In genomic region chr11:42175203-42175602, GRCh38 we compare ENCODE assay signal across 23 cellular contexts.
DNase-seq lines count a peak whose midpoint lies in the region; ATAC-seq and TF ChIP-seq lines count a peak whose summit lies in the region.
"Had no signal": no experiment of that assay in that cellular context is flagged by ENCODE, and none has a peak within 500 bp of the region (broad histone marks: within the 10 kb centered on the region; RNA-seq: fewer than 3 reads in every experiment).

No MANE protein-coding gene starts in this region.

- H3K27ac ChIP-seq in 22Rv1 (peak overlapping the region; percentile 87), heart right ventricle (no peak overlapping the region)
- H3K27ac ChIP-seq: BLaER1, spleen, tibial nerve had no signal

- H3K4me1 ChIP-seq in adipocyte (ENCODE audit: control insufficient read depth, insufficient read depth, low read length), result peaks cover 42% of the 10 kb centered on the region
- no peaks in the 10 kb centered on the region for H3K4me1 ChIP-seq in heart right ventricle
- H3K4me1 ChIP-seq: BLaER1, HAP-1, spleen, tibial nerve had no signal

- H3K36me3 Mint-ChIP-seq in effector memory CD8-positive, alpha-beta T cell (ENCODE audit: insufficient read depth), result no peaks in the 10 kb centered on the region
- H3K36me3 Mint-ChIP-seq: memory B cell had no signal

- 85 to 88% methylated on average over 1 of the region's 1 CpG for WGBS in heart right ventricle, 2 donors

- no peak overlapping the region for H3K27ac Mint-ChIP-seq in effector memory CD8-positive, alpha-beta T cell
- H3K27ac Mint-ChIP-seq: activated CD4-positive, alpha-beta T cell treated with anti-CD3 and anti-CD28 coated beads for 36 hours; memory B cell had no signal

- no peaks in the 10 kb centered on the region for H3K4me1 Mint-ChIP-seq in effector memory CD8-positive, alpha-beta T cell (ENCODE audit: low read depth in 2 of 2)
- H3K4me1 Mint-ChIP-seq: activated CD4-positive, alpha-beta T cell treated with anti-CD3 and anti-CD28 coated beads for 36 hours; memory B cell had no signal

- no peak for ATAC-seq in heart right ventricle
- ATAC-seq in effector memory CD8-positive, alpha-beta T cell (replicated peaks), result no peak
- no peak for ATAC-seq in HG03571 (IDR thresholded peaks at IDR 0.05; ENCODE audit: unreplicated experiment)
- ATAC-seq: activated CD4-positive, alpha-beta T cell treated with anti-CD3 and anti-CD28 coated beads for 36 hours had no signal

- peak; percentile 55 for DNase-seq in GM04503 (ENCODE audit: low read depth)
- no peak for DNase-seq in adipocyte (ENCODE audit: low read depth)
- peak; percentile 77 for DNase-seq in fibroblast of pulmonary artery (ENCODE audit: low read depth)
- no peak for DNase-seq in NCI-H2196 (lab: John Stamatoyannopoulos, UW; ENCODE audit: unreplicated experiment)
- DNase-seq in heart right ventricle, result no peak
- no peak for DNase-seq in effector memory CD8-positive, alpha-beta T cell
- DNase-seq: activated CD4-positive, alpha-beta T cell treated with anti-CD3 and anti-CD28 coated beads for 36 hours; activated naive CD4-positive, alpha-beta T cell treated with Interleukin-2 at 50 U/mL for 16 hours; activated T-cell treated with anti-CD3 and anti-CD28 coated beads, Interleukin-2, amount 50 U/mL, for 48 hours; amygdala; NCI-H1694 treated with DMSO at 0.1 percent for 48 hours; NCI-H226; NCI-H748 treated with DMSO at 0.1 percent for 48 hours; SHP77; spleen; stimulated activated CD4-positive, alpha-beta T cell treated with anti-CD3 and anti-CD28 coated beads, Interleukin-4, amount 100 ng/mL, for 1 hour; stimulated activated naive CD4-positive, alpha-beta T cell had no signal

- no peaks in the 10 kb centered on the region for H3K36me3 ChIP-seq in adipocyte (ENCODE audit: control insufficient read depth, insufficient read depth, low read length, severe bottlenecking)
- H3K36me3 ChIP-seq in heart right ventricle, result no peaks in the 10 kb centered on the region
- H3K36me3 ChIP-seq: BLaER1, HAP-1, spleen, tibial nerve had no signal

- intact Hi-C loops in heart right ventricle (cut with DNase I), result no loop called here

- peak overlapping the region; percentile 33 for H3K9ac ChIP-seq in adipocyte (ENCODE audit: low read length)
- H3K9ac ChIP-seq: BLaER1 had no signal

- no peak overlapping the region for H3K4me3 Mint-ChIP-seq in effector memory CD8-positive, alpha-beta T cell
- H3K4me3 Mint-ChIP-seq: activated CD4-positive, alpha-beta T cell treated with anti-CD3 and anti-CD28 coated beads for 36 hours; memory B cell had no signal

- no peaks in the 10 kb centered on the region for H3K9me3 ChIP-seq in adipocyte (ENCODE audit: control insufficient read depth, low read length)
- peaks cover 0 to 12% (median 0%) of the 10 kb centered on the region in 11 donors for H3K9me3 ChIP-seq in heart right ventricle
- H3K9me3 ChIP-seq: BLaER1, HAP-1, tibial nerve had no signal

- peaks cover 13 to 21% of the 10 kb centered on the region in 2 donors for H3K9me3 Mint-ChIP-seq in effector memory CD8-positive, alpha-beta T cell

- H3K27me3 ChIP-seq in adipocyte (replicated peaks; ENCODE audit: control insufficient read depth, insufficient read depth, low read length) (no peaks in the 10 kb centered on the region), heart right ventricle (no peaks in the 10 kb centered on the region)
- H3K27me3 ChIP-seq: BLaER1, spleen, tibial nerve had no signal

- H3K4me3 ChIP-seq in adipocyte (ENCODE audit: low read length) (no peak overlapping the region), fibroblast of pulmonary artery (replicated peaks; ENCODE audit: low read depth, low read length) (no peak overlapping the region), heart right ventricle (no peak overlapping the region)
- H3K4me3 ChIP-seq: BLaER1, HAP-1, spleen, tibial nerve had no signal

- TF ChIP-seq CTCF in 22Rv1 (IDR thresholded peaks at IDR 0.05) (no peak), fibroblast of pulmonary artery (IDR thresholded peaks at IDR 0.05; ENCODE audit: low read length, missing control alignments) (no peak), heart right ventricle (IDR thresholded peaks at IDR 0.05) (no peak)

- no peaks in the 10 kb centered on the region for H3K27me3 Mint-ChIP-seq in effector memory CD8-positive, alpha-beta T cell
- H3K27me3 Mint-ChIP-seq: activated CD4-positive, alpha-beta T cell treated with anti-CD3 and anti-CD28 coated beads for 36 hours; memory B cell had no signal

Comparison
In these comparisons a context has a peak if more than half of its experiments do, and no peak if none do; other contexts are left out.
1. DNase-seq: peak in GM04503 (single experiment) and fibroblast of pulmonary artery (single experiment); none in adipocyte (single experiment), NCI-H2196 (single experiment), heart right ventricle (0 of 2) and effector memory CD8-positive, alpha-beta T cell (0 of 3).